In genomic region chr10:45672201-45673073, GRCh38 we compare ENCODE assay signal across 1 cellular context.
A peak's percentile ranks its signal among the peaks of the same experiment; 100 is the strongest.
TF ChIP-seq lines count a peak whose summit lies in the region.

Gene ZFAND4, minus strand, starts transcription at chr10:45672772. Its CDS starts 9,047 bp downstream, at chr10:45663725.

TF ChIP-seq in HepG2, 621 proteins besides CTCF, POLR2A, EP300 and RAD21 (continued from another document):
- TF ChIP-seq TFE3 (CRISPR knock-in tag; IDR thresholded peaks at IDR 0.05): peak; percentile 51; the same call in 1 of the 2 replicates
- no peak for TF ChIP-seq ZBTB44 (CRISPR knock-in tag; IDR thresholded peaks at IDR 0.05)
- no peak for TF ChIP-seq ELF4 (CRISPR knock-in tag; IDR thresholded peaks at IDR 0.05; ENCODE audit: borderline replicate concordance)
- TF ChIP-seq EHMT2 (IDR thresholded peaks at IDR 0.05; ENCODE audit: borderline replicate concordance, low read depth, low read length): no peak
- TF ChIP-seq NCOA5 (CRISPR knock-in tag; IDR thresholded peaks at IDR 0.05): no peak
- TF ChIP-seq HCFC1 (IDR thresholded peaks at IDR 0.05; ENCODE audit: low read depth, low read length): no peak
- TF ChIP-seq ZNF446 (CRISPR knock-in tag; IDR thresholded peaks at IDR 0.05): peak; percentile 69
- no peak; the same call in 1 of the 2 replicates for TF ChIP-seq ZNF224 (CRISPR knock-in tag; IDR thresholded peaks at IDR 0.05)
- TF ChIP-seq ZNF672 (CRISPR knock-in tag; IDR thresholded peaks at IDR 0.05): no peak
- TF ChIP-seq ZNF562 (CRISPR knock-in tag; IDR thresholded peaks at IDR 0.05; ENCODE audit: borderline replicate concordance): no peak
- peak; percentile 60; the same call in 1 of the 2 replicates for TF ChIP-seq ZBTB10 (CRISPR knock-in tag; IDR thresholded peaks at IDR 0.05; ENCODE audit: borderline replicate concordance)
- TF ChIP-seq DRAP1 (CRISPR knock-in tag; IDR thresholded peaks at IDR 0.05): peak; percentile 33
- TF ChIP-seq ZBTB40 (IDR thresholded peaks at IDR 0.05): no peak
- TF ChIP-seq ZBTB40 (CRISPR knock-in tag; IDR thresholded peaks at IDR 0.05): peak; percentile 60; the same call in 1 of the 2 replicates
- no peak for TF ChIP-seq PLSCR1 (CRISPR knock-in tag; IDR thresholded peaks at IDR 0.05; ENCODE audit: borderline replicate concordance)
- peak; percentile 98 for TF ChIP-seq NFYB (CRISPR knock-in tag; IDR thresholded peaks at IDR 0.05)
- peak; percentile 60 for TF ChIP-seq ZNF274 (CRISPR knock-in tag; IDR thresholded peaks at IDR 0.05)
